13 cellular contexts compared by ENCODE assay signal in genomic region chr19:35987571-35987896, GRCh38. TPM values are rescaled to one million over a fixed set of nuclear protein-coding genes. Genes with fewer than 3 reads are reported as not detected.
DNase-seq lines count a peak whose midpoint lies in the region; TF ChIP-seq lines count a peak whose summit lies in the region.
"Had no signal": no experiment of that assay in that cellular context is flagged by ENCODE, and none has a peak within 500 bp of the region (broad histone marks: within the 10 kb centered on the region; RNA-seq: fewer than 3 reads in every experiment).

No MANE protein-coding gene starts in this region.

- peak overlapping the region; percentile 52 for H3K4me2 ChIP-seq in OCI-LY3 (ENCODE audit: low read length)

- peak overlapping the region; percentile 40 for H3K9ac ChIP-seq in OCI-LY3 (ENCODE audit: low read length)
- no peak overlapping the region for H3K9ac ChIP-seq in endodermal cell (ENCODE audit: extremely low read depth, low read length, poor library complexity, severe bottlenecking)

- H3K9me3 ChIP-seq in OCI-LY3 (ENCODE audit: insufficient read depth, low read length) (peaks cover 6% of the 10 kb centered on the region; the same call in 1 of the 2 replicates), endodermal cell (ENCODE audit: control insufficient read depth, low read length) (no peaks in the 10 kb centered on the region)
- H3K9me3 ChIP-seq: thyroid gland had no signal

- peak overlapping the region; percentile 75 for H3K4me3 ChIP-seq in OCI-LY3 (ENCODE audit: low read length)
- H3K4me3 ChIP-seq in endodermal cell (ENCODE audit: low read length): no peak overlapping the region
- peak overlapping the region in 4 of 7 experiments; percentile 22 to 35 (median 26) for H3K4me3 ChIP-seq in skin epidermis
- H3K4me3 ChIP-seq: thyroid gland had no signal

- no peak for DNase-seq in T-helper 1 cell
- DNase-seq in endodermal cell: no peak
- no peak for DNase-seq in DMS153 (lab: John Stamatoyannopoulos, UW)
- DNase-seq in HCEC 1CT: no peak
- no peak for DNase-seq in amniotic stem cell (lab: John Stamatoyannopoulos, UW)
- DNase-seq: activated CD8-positive, alpha-beta memory T cell treated with anti-CD3 and anti-CD28 coated beads, Interleukin-2, amount 10 ng/mL, durations not matched to agents 7 days and 5 days; effector CD8-positive, alpha-beta T cell; T1000 had no signal

- H3K36me3 Mint-ChIP-seq in T-helper 1 cell treated with Interleukin-12 subunit alpha and Interleukin-12 subunit beta and Interleukin-4 antibody, amounts not matched to agents 30 μg/mL and 1 μg/mL, for 36 hours (ENCODE audit: low read depth): no peaks in the 10 kb centered on the region
- no peaks in the 10 kb centered on the region for H3K36me3 Mint-ChIP-seq in endodermal cell (ENCODE audit: low read depth)

- H3K36me3 ChIP-seq in OCI-LY3 (replicated peaks; ENCODE audit: low read depth, low read length) (no peaks in the 10 kb centered on the region), endodermal cell (ENCODE audit: control insufficient read depth, insufficient read depth, low read length) (no peaks in the 10 kb centered on the region)
- H3K36me3 ChIP-seq: thyroid gland had no signal

- no peak for TF ChIP-seq CTCF in OCI-LY3 (IDR thresholded peaks at IDR 0.05; ENCODE audit: low read depth, low read length)
- TF ChIP-seq CTCF in endodermal cell (conservative IDR thresholded peaks at IDR 0.05): peak; percentile 41

- H4K20me1 ChIP-seq in OCI-LY3 (ENCODE audit: insufficient read depth, low read length): no peaks in the 10 kb centered on the region

- H3K4me1 ChIP-seq in OCI-LY3 (ENCODE audit: low read length) (peaks cover 9% of the 10 kb centered on the region), endodermal cell (ENCODE audit: control insufficient read depth, insufficient read depth, low read length) (no peaks in the 10 kb centered on the region)

- peak overlapping the region; percentile 14 for H3K4me3 Mint-ChIP-seq in T-helper 1 cell treated with Interleukin-12 subunit alpha and Interleukin-12 subunit beta and Interleukin-4 antibody, amounts not matched to agents 30 μg/mL and 1 μg/mL, for 36 hours
- H3K4me3 Mint-ChIP-seq in endodermal cell: peak overlapping the region; percentile 59

- WGBS in endodermal cell (ENCODE audit: insufficient coverage in 1 of 2, insufficient read length in 1 of 2), 2 experiments: 40 to 49% methylated on average over 5 to 8 of the region's 8 CpGs

- no peaks in the 10 kb centered on the region for H3K9me3 Mint-ChIP-seq in T-helper 1 cell treated with Interleukin-12 subunit alpha and Interleukin-12 subunit beta and Interleukin-4 antibody, amounts not matched to agents 30 μg/mL and 1 μg/mL, for 36 hours
- H3K9me3 Mint-ChIP-seq in endodermal cell: no peaks in the 10 kb centered on the region

- H3K27ac ChIP-seq in OCI-LY3 (ENCODE audit: low read length) (no peak overlapping the region), endodermal cell (ENCODE audit: low read depth, low read length) (no peak overlapping the region), skin epidermis (no peak overlapping the region)
- H3K27ac ChIP-seq: thyroid gland had no signal

- H3K27me3 ChIP-seq in OCI-LY3 (ENCODE audit: low read depth, low read length) (peaks cover 3% of the 10 kb centered on the region; the same call in 1 of the 2 replicates), endodermal cell (ENCODE audit: control insufficient read depth, insufficient read depth, low read length, poor library complexity, severe bottlenecking) (peaks cover 27% of the 10 kb centered on the region)

- H3K27me3 Mint-ChIP-seq in T-helper 1 cell treated with Interleukin-12 subunit alpha and Interleukin-12 subunit beta and Interleukin-4 antibody, amounts not matched to agents 30 μg/mL and 1 μg/mL, for 36 hours (ENCODE audit: low read depth): peaks cover 44% of the 10 kb centered on the region
- peaks cover 76% of the 10 kb centered on the region for H3K27me3 Mint-ChIP-seq in endodermal cell (ENCODE audit: insufficient read depth)

- H2AFZ ChIP-seq in OCI-LY3 (ENCODE audit: low read depth, low read length): peak overlapping the region; percentile 59; the same call in 1 of the 2 replicates

- peaks cover 3% of the 10 kb centered on the region for H3K4me1 Mint-ChIP-seq in T-helper 1 cell treated with Interleukin-12 subunit alpha and Interleukin-12 subunit beta and Interleukin-4 antibody, amounts not matched to agents 30 μg/mL and 1 μg/mL, for 36 hours (ENCODE audit: low read depth)
- H3K4me1 Mint-ChIP-seq in endodermal cell: peaks cover 3% of the 10 kb centered on the region

- H3K27ac Mint-ChIP-seq in T-helper 1 cell treated with Interleukin-12 subunit alpha and Interleukin-12 subunit beta and Interleukin-4 antibody, amounts not matched to agents 30 μg/mL and 1 μg/mL, for 36 hours: no peak overlapping the region
- H3K27ac Mint-ChIP-seq in endodermal cell: no peak overlapping the region
- H3K27ac Mint-ChIP-seq: activated CD8-positive, alpha-beta memory T cell treated with anti-CD3 and anti-CD28 coated beads, Interleukin-2, amount 10 ng/mL, durations not matched to agents 7 days and 5 days had no signal

- H3K79me2 ChIP-seq in OCI-LY3 (ENCODE audit: low read length): no peaks in the 10 kb centered on the region

RNA-seq across cellular contexts. Expression of gene SDHAF1, which starts 7.5 kb away (rescaled TPM):
- total RNA-seq in endodermal cell: 10 to 100 TPM; 12.9 to 14.1 TPM
- polyA plus RNA-seq in endodermal cell (2013, experiment 1 of 2): 13.2 TPM
- polyA plus RNA-seq in endodermal cell (2013, experiment 2 of 2): 11.5 TPM

RNA-seq across cellular contexts. Expression of gene SYNE4, which starts 21.1 kb away (rescaled TPM):
- total RNA-seq in endodermal cell: 10 to 100 TPM; 17.1 to 19.3 TPM
- 3.4 TPM for polyA plus RNA-seq in endodermal cell (2013, experiment 1 of 2)
- 3.6 TPM for polyA plus RNA-seq in endodermal cell (2013, experiment 2 of 2)
- total RNA-seq: HT1080 had no signal

RNA-seq across cellular contexts. Expression of gene ALKBH6, which starts 26.5 kb away (rescaled TPM):
- 10 to 100 TPM; 36.3 to 38.7 TPM for total RNA-seq in endodermal cell
- polyA plus RNA-seq in endodermal cell (2013, experiment 1 of 2): 21.2 TPM
- polyA plus RNA-seq in endodermal cell (2013, experiment 2 of 2): 20.8 TPM

RNA-seq across cellular contexts. Expression of gene CLIP3, which starts 45.1 kb away (rescaled TPM):
- total RNA-seq in endodermal cell: 10 to 100 TPM; 12.6 to 19.7 TPM
- polyA plus RNA-seq in endodermal cell (2013, experiment 1 of 2): 66.8 TPM
- 54.8 TPM for polyA plus RNA-seq in endodermal cell (2013, experiment 2 of 2)

RNA-seq across cellular contexts. Expression of gene LRFN3, which starts 51.4 kb away (rescaled TPM):
- 10 to 100 TPM; 18.7 to 24.3 TPM for total RNA-seq in endodermal cell
- 29.1 TPM for polyA plus RNA-seq in endodermal cell (2013, experiment 1 of 2)
- 28.9 TPM for polyA plus RNA-seq in endodermal cell (2013, experiment 2 of 2)
